Comparison of ENCODE assay signal across 1 cellular context in genomic region chr17:63997341-63998048, GRCh38.
TF ChIP-seq lines count a peak whose summit lies in the region.

No MANE protein-coding gene starts in this region.

TF ChIP-seq in K562, 482 proteins besides CTCF, POLR2A, EP300 and RAD21:
- TF ChIP-seq FOXJ3 (CRISPR knock-in tag; IDR thresholded peaks at IDR 0.05) (no peak), ZNF165 (CRISPR knock-in tag; IDR thresholded peaks at IDR 0.05; ENCODE audit: borderline replicate concordance) (no peak), C11orf30 (IDR thresholded peaks at IDR 0.05; ENCODE audit: low read depth) (no peak), E2F6 (IDR thresholded peaks at IDR 0.05; ENCODE audit: borderline replicate concordance in 1 of 2, extremely low read depth in 1 of 2, insufficient read depth in 1 of 2, insufficient read length in 1 of 2, low read depth in 1 of 2, low read length in 1 of 2, poor library complexity in 1 of 2, severe bottlenecking in 1 of 2) (peak in 1 of 2 experiments; percentile 34), HDAC6 (IDR thresholded peaks at IDR 0.05; ENCODE audit: low read depth, low read length) (no peak)
